In genomic region chr5:58276431-58276830, GRCh38 we compare ENCODE assay signal across 29 cellular contexts.
"Had no signal": no experiment of that assay in that cellular context is flagged by ENCODE, and none has a peak within 500 bp of the region (broad histone marks: within the 10 kb centered on the region; RNA-seq: fewer than 3 reads in every experiment).

No MANE protein-coding gene starts in this region.

- FAIRE-seq: urothelium cell line had no signal

- ATAC-seq: stimulated activated effector memory CD8-positive, alpha-beta T cell treated with anti-CD3 and anti-CD28 coated beads, Interleukin-12 subunit alpha, Interleukin-12 subunit beta, amount 100 ng/mL, for 72 hours; stimulated activated memory B cell treated with anti-CD40 and anti-IgM and Interleukin-4, amounts not matched to agents 10 μg/mL and 1 μg/mL and 100 μg/mL, for 72 hours; stimulated activated naive B cell treated with anti-CD40 and anti-IgM and Interleukin-4, amounts not matched to agents 10 μg/mL and 1 μg/mL and 100 μg/mL, for 72 hours; stimulated activated naive CD8-positive, alpha-beta T cell treated with anti-CD3 and anti-CD28 coated beads, Interleukin-15, amount 100 ng/mL, for 72 hours; stimulated activated naive CD8-positive, alpha-beta T cell treated with anti-CD3 and anti-CD28 coated beads, Interleukin-15, Interleukin-2, amounts not matched to agents 100 U/mL and 50 U/mL, for 24 hours; upper lobe of right lung had no signal

- H3K4me3 ChIP-seq: stomach, suprapubic skin, testis, thoracic aorta, thyroid gland, tibial artery, tibial nerve, transverse colon, upper lobe of left lung, upper lobe of right lung, uterus, vagina had no signal

- H3K27ac ChIP-seq: stomach, suprapubic skin, testis, thoracic aorta, thyroid gland, tibial artery, tibial nerve, transverse colon, upper lobe of left lung, upper lobe of right lung, uterus, vagina had no signal

- H3K27me3 Mint-ChIP-seq: stimulated activated naive B cell treated with anti-CD40 and anti-IgM and Interleukin-4, amounts not matched to agents 10 μg/mL and 1 μg/mL and 100 μg/mL, for 72 hours; type B pancreatic cell had no signal

- H3K4me1 ChIP-seq: stomach, suprapubic skin, testis, thyroid gland, tibial nerve, transverse colon, upper lobe of right lung, uterus, vagina had no signal

- H3K9me3 ChIP-seq: stomach, suprapubic skin, testis, thoracic aorta, thyroid gland, tibial artery, tibial nerve, transverse colon, upper lobe of left lung, upper lobe of right lung, uterus, vagina had no signal

- H3K27me3 ChIP-seq: stomach, suprapubic skin, testis, thyroid gland, tibial artery, tibial nerve, transverse colon, upper lobe of left lung, upper lobe of right lung, uterus, vagina had no signal

- H3K36me3 ChIP-seq: stomach, suprapubic skin, thoracic aorta, thyroid gland, tibial artery, tibial nerve, transverse colon, upper lobe of left lung, upper lobe of right lung, uterus, vagina had no signal

- DNase-seq: stimulated activated CD4-positive, alpha-beta T cell treated with anti-CD3 and anti-CD28 coated beads, Interleukin-2, amount 100 ng/mL, for 48 hours; stimulated activated CD4-positive, alpha-beta T cell treated with anti-CD3 and anti-CD28 coated beads, Interleukin-4, amount 100 ng/mL, for 1 hour; stimulated activated CD4-positive, alpha-beta T cell treated with anti-CD3 and anti-CD28 coated beads, Interleukin-4, amount 100 ng/mL, for 24 hours; stimulated activated CD4-positive, alpha-beta T cell treated with anti-CD3 and anti-CD28 coated beads, Interleukin-4, amount 100 ng/mL, for 4 hours; stimulated activated CD8-positive, alpha-beta memory T cell treated with anti-CD3 and anti-CD28 coated beads, Interleukin-4, amount 100 ng/mL, for 48 hours; stimulated activated naive B cell treated with anti-CD40 and anti-IgM and Interleukin-4, amounts not matched to agents 10 μg/mL and 1 μg/mL and 100 μg/mL, for 72 hours; stimulated activated naive CD4-positive, alpha-beta T cell; stimulated activated naive CD4-positive, alpha-beta T cell treated with Interleukin-2 at 50 U/mL for 16 hours; stimulated activated naive CD8-positive, alpha-beta T cell treated with anti-CD3 and anti-CD28 coated beads, Interleukin-15, amount 100 ng/mL, for 72 hours; stimulated activated naive CD8-positive, alpha-beta T cell treated with anti-CD3 and anti-CD28 coated beads, Interleukin-15, Interleukin-2, amounts not matched to agents 100 U/mL and 50 U/mL, for 24 hours; stomach; substantia nigra; testis; thyroid gland; tibial artery; transverse colon; trophoblast cell; upper lobe of left lung; upper lobe of right lung; uterus had no signal

- H3K9me3 Mint-ChIP-seq: stimulated activated memory B cell treated with anti-CD40 and anti-IgM and Interleukin-4, amounts not matched to agents 10 μg/mL and 1 μg/mL and 100 μg/mL, for 72 hours; stimulated activated naive B cell treated with anti-CD40 and anti-IgM and Interleukin-4, amounts not matched to agents 10 μg/mL and 1 μg/mL and 100 μg/mL, for 72 hours; stimulated activated naive CD8-positive, alpha-beta T cell treated with anti-CD3 and anti-CD28 coated beads, Interleukin-15, amount 100 ng/mL, for 72 hours; stimulated activated naive CD8-positive, alpha-beta T cell treated with anti-CD3 and anti-CD28 coated beads, Interleukin-15, Interleukin-2, amounts not matched to agents 100 ng/mL and 50 ng/mL, for 24 hours had no signal

- H3K4me3 Mint-ChIP-seq: stimulated activated effector memory CD8-positive, alpha-beta T cell treated with anti-CD3 and anti-CD28 coated beads, Interleukin-12 subunit alpha, Interleukin-12 subunit beta, amount 100 ng/mL, for 72 hours; stimulated activated memory B cell treated with anti-CD40 and anti-IgM and Interleukin-4, amounts not matched to agents 10 μg/mL and 1 μg/mL and 100 μg/mL, for 72 hours; stimulated activated naive B cell treated with anti-CD40 and anti-IgM and Interleukin-4, amounts not matched to agents 10 μg/mL and 1 μg/mL and 100 μg/mL, for 72 hours; stimulated activated naive CD8-positive, alpha-beta T cell treated with anti-CD3 and anti-CD28 coated beads, Interleukin-15, amount 100 ng/mL, for 72 hours; stimulated activated naive CD8-positive, alpha-beta T cell treated with anti-CD3 and anti-CD28 coated beads, Interleukin-15, Interleukin-2, amounts not matched to agents 100 ng/mL and 50 ng/mL, for 24 hours; type B pancreatic cell had no signal

- H3K36me3 Mint-ChIP-seq: stimulated activated effector memory CD8-positive, alpha-beta T cell treated with anti-CD3 and anti-CD28 coated beads, Interleukin-12 subunit alpha, Interleukin-12 subunit beta, amount 100 ng/mL, for 72 hours; stimulated activated memory B cell treated with anti-CD40 and anti-IgM and Interleukin-4, amounts not matched to agents 10 μg/mL and 1 μg/mL and 100 μg/mL, for 72 hours; stimulated activated naive B cell treated with anti-CD40 and anti-IgM and Interleukin-4, amounts not matched to agents 10 μg/mL and 1 μg/mL and 100 μg/mL, for 72 hours; type B pancreatic cell had no signal

- H3K4me1 Mint-ChIP-seq: stimulated activated effector memory CD8-positive, alpha-beta T cell treated with anti-CD3 and anti-CD28 coated beads, Interleukin-12 subunit alpha, Interleukin-12 subunit beta, amount 100 ng/mL, for 72 hours; stimulated activated memory B cell treated with anti-CD40 and anti-IgM and Interleukin-4, amounts not matched to agents 10 μg/mL and 1 μg/mL and 100 μg/mL, for 72 hours; stimulated activated naive B cell treated with anti-CD40 and anti-IgM and Interleukin-4, amounts not matched to agents 10 μg/mL and 1 μg/mL and 100 μg/mL, for 72 hours had no signal

- H3K27ac Mint-ChIP-seq: stimulated activated effector memory CD8-positive, alpha-beta T cell treated with anti-CD3 and anti-CD28 coated beads, Interleukin-12 subunit alpha, Interleukin-12 subunit beta, amount 100 ng/mL, for 72 hours; stimulated activated memory B cell treated with anti-CD40 and anti-IgM and Interleukin-4, amounts not matched to agents 10 μg/mL and 1 μg/mL and 100 μg/mL, for 72 hours; stimulated activated naive B cell treated with anti-CD40 and anti-IgM and Interleukin-4, amounts not matched to agents 10 μg/mL and 1 μg/mL and 100 μg/mL, for 72 hours; stimulated activated naive CD8-positive, alpha-beta T cell treated with anti-CD3 and anti-CD28 coated beads, Interleukin-15, amount 100 ng/mL, for 72 hours; stimulated activated naive CD8-positive, alpha-beta T cell treated with anti-CD3 and anti-CD28 coated beads, Interleukin-15, Interleukin-2, amounts not matched to agents 100 ng/mL and 50 ng/mL, for 24 hours; type B pancreatic cell had no signal
